35 cellular contexts compared by ENCODE assay signal in genomic region chr7:142899661-142900060, GRCh38. TPM values are rescaled to one million over a fixed set of nuclear protein-coding genes. Genes with fewer than 3 reads are reported as not detected.
"Had no signal": no experiment of that assay in that cellular context is flagged by ENCODE, and none has a peak within 500 bp of the region (broad histone marks: within the 10 kb centered on the region; RNA-seq: fewer than 3 reads in every experiment).

No MANE protein-coding gene starts in this region.

- H3K36me3 Mint-ChIP-seq: activated naive CD4-positive, alpha-beta T cell treated with anti-CD3 and anti-CD28 coated beads, Interleukin-2, amount 10 ng/mL, durations not matched to agents 7 days and 5 days; activated naive CD4-positive, alpha-beta T cell treated with anti-CD3 and anti-CD28 coated beads, Interleukin-2, amount 50 U/mL, for 72 hours; brain had no signal

- H3K36me3 ChIP-seq: adrenal gland, breast epithelium, esophagus muscularis mucosa, gastrocnemius medialis, heart right ventricle had no signal

- H3K27me3 Mint-ChIP-seq: activated CD4-positive, alpha-beta T cell treated with anti-CD3 and anti-CD28 coated beads for 36 hours had no signal

- H3K4me1 ChIP-seq: adrenal gland, breast epithelium, esophagus muscularis mucosa, foreskin keratinocyte, gastrocnemius medialis, heart right ventricle had no signal

- H3K4me3 Mint-ChIP-seq: activated CD4-positive, alpha-beta memory T cell treated with anti-CD3 and anti-CD28 coated beads, Interleukin-2, amount 10 ng/mL, durations not matched to agents 7 days and 5 days; activated CD4-positive, alpha-beta T cell treated with anti-CD3 and anti-CD28 coated beads for 36 hours; activated CD4-positive, alpha-beta T cell treated with anti-CD3 and anti-CD28 coated beads, Interleukin-2, amount 10 ng/mL, durations not matched to agents 24 days and 14 days; activated naive CD4-positive, alpha-beta T cell treated with anti-CD3 and anti-CD28 coated beads, Interleukin-2, amount 10 ng/mL, durations not matched to agents 7 days and 5 days; activated T-cell treated with anti-CD3 and anti-CD28 coated beads, Interleukin-2, amount 50 U/mL, for 24 hours; activated T-cell treated with anti-CD3 and anti-CD28 coated beads, Interleukin-2, amount 50 U/mL, for 72 hours; brain; central memory CD8-positive, alpha-beta T cell; dendritic cell treated with granulocyte-macrophage colony-stimulating factor and Interleukin-4, amounts not matched to agents 40 ng/mL and 50 ng/mL, for 4 days had no signal

- H3K9me3 ChIP-seq: adrenal gland, gastrocnemius medialis had no signal

- H3K79me2 ChIP-seq: hepatocyte had no signal

- H2AFZ ChIP-seq: hepatocyte had no signal

- H3K4me2 ChIP-seq: hepatocyte had no signal

- H3K4me1 Mint-ChIP-seq: activated CD4-positive, alpha-beta memory T cell treated with anti-CD3 and anti-CD28 coated beads, Interleukin-2, amount 10 ng/mL, durations not matched to agents 7 days and 5 days; activated CD4-positive, alpha-beta T cell treated with anti-CD3 and anti-CD28 coated beads for 36 hours; activated CD4-positive, alpha-beta T cell treated with anti-CD3 and anti-CD28 coated beads, Interleukin-2, amount 10 ng/mL, durations not matched to agents 24 days and 14 days; activated naive CD4-positive, alpha-beta T cell treated with anti-CD3 and anti-CD28 coated beads, Interleukin-2, amount 10 ng/mL, durations not matched to agents 7 days and 5 days; brain; central memory CD8-positive, alpha-beta T cell had no signal

- H3K9me3 Mint-ChIP-seq: activated CD4-positive, alpha-beta memory T cell treated with anti-CD3 and anti-CD28 coated beads, Interleukin-2, amount 10 ng/mL, durations not matched to agents 7 days and 5 days; activated CD4-positive, alpha-beta T cell treated with anti-CD3 and anti-CD28 coated beads, Interleukin-2, amount 10 ng/mL, durations not matched to agents 24 days and 14 days; activated naive CD4-positive, alpha-beta T cell treated with anti-CD3 and anti-CD28 coated beads, Interleukin-2, amount 10 ng/mL, durations not matched to agents 7 days and 5 days; activated naive CD4-positive, alpha-beta T cell treated with anti-CD3 and anti-CD28 coated beads, Interleukin-2, amount 50 U/mL, for 72 hours; activated T-cell treated with anti-CD3 and anti-CD28 coated beads, Interleukin-2, amount 50 U/mL, for 24 hours; central memory CD8-positive, alpha-beta T cell; dendritic cell treated with granulocyte-macrophage colony-stimulating factor and Interleukin-4, amounts not matched to agents 40 ng/mL and 50 ng/mL, for 4 days had no signal

- H3K27ac Mint-ChIP-seq: activated CD4-positive, alpha-beta memory T cell treated with anti-CD3 and anti-CD28 coated beads, Interleukin-2, amount 10 ng/mL, durations not matched to agents 7 days and 5 days; activated CD4-positive, alpha-beta T cell treated with anti-CD3 and anti-CD28 coated beads for 36 hours; activated CD4-positive, alpha-beta T cell treated with anti-CD3 and anti-CD28 coated beads, Interleukin-2, amount 10 ng/mL, durations not matched to agents 24 days and 14 days; activated naive CD4-positive, alpha-beta T cell treated with anti-CD3 and anti-CD28 coated beads, Interleukin-2, amount 10 ng/mL, durations not matched to agents 7 days and 5 days; activated naive CD4-positive, alpha-beta T cell treated with anti-CD3 and anti-CD28 coated beads, Interleukin-2, amount 50 U/mL, for 72 hours; activated T-cell treated with anti-CD3 and anti-CD28 coated beads, Interleukin-2, amount 50 U/mL, for 24 hours; activated T-cell treated with anti-CD3 and anti-CD28 coated beads, Interleukin-2, amount 50 U/mL, for 72 hours; brain; dendritic cell treated with granulocyte-macrophage colony-stimulating factor and Interleukin-4, amounts not matched to agents 40 ng/mL and 50 ng/mL, for 4 days had no signal

- H3K4me3 ChIP-seq: adrenal gland, breast epithelium, coronary artery, dorsolateral prefrontal cortex, esophagus muscularis mucosa, gastrocnemius medialis, heart right ventricle, hepatocyte had no signal

- H3K27ac ChIP-seq: adrenal gland, coronary artery, dorsolateral prefrontal cortex, esophagus muscularis mucosa, foreskin keratinocyte, gastrocnemius medialis, heart right ventricle, hepatocyte had no signal

- DNase-seq: activated CD4-positive, alpha-beta memory T cell treated with anti-CD3 and anti-CD28 coated beads, Interleukin-2, amount 10 ng/mL, durations not matched to agents 7 days and 5 days; activated CD4-positive, alpha-beta T cell treated with anti-CD3 and anti-CD28 coated beads for 36 hours; activated CD4-positive, alpha-beta T cell treated with anti-CD3 and anti-CD28 coated beads, Interleukin-2, amount 10 ng/mL, durations not matched to agents 24 days and 14 days; activated CD4-positive, alpha-beta T cell treated with anti-CD3 and anti-CD28 coated beads, Interleukin-2, amount 50 U/mL, for 4 hours; activated CD4-positive, CD25-positive, alpha-beta regulatory T cell; activated CD4-positive, CD25-positive, alpha-beta regulatory T cell treated with anti-CD3 and anti-CD28 coated beads, Interleukin-2, amount 50 U/mL, for 72 hours; activated CD8-positive, alpha-beta memory T cell treated with anti-CD3 and anti-CD28 coated beads, Interleukin-2, amount 50 U/mL, for 48 hours; activated gamma-delta T cell; activated naive CD4-positive, alpha-beta T cell; activated naive CD4-positive, alpha-beta T cell treated with anti-CD3 and anti-CD28 coated beads, Interleukin-2, amount 10 ng/mL, durations not matched to agents 7 days and 5 days; activated T-cell treated with anti-CD3 and anti-CD28 coated beads for 4 hours; activated T-cell treated with anti-CD3 and anti-CD28 coated beads, Interleukin-2, amount 50 U/mL, for 24 hours; activated T-cell treated with anti-CD3 and anti-CD28 coated beads, Interleukin-2, amount 50 U/mL, for 72 hours; adrenal gland; amygdala; aorta; dorsolateral prefrontal cortex; effector memory CD4-positive, alpha-beta T cell; erythroblast; foreskin keratinocyte; gastrocnemius medialis; heart right ventricle; T-helper 2 cell had no signal

- H3K27me3 ChIP-seq: adrenal gland, breast epithelium, gastrocnemius medialis, hepatocyte had no signal

RNA-seq across cellular contexts. Expression of gene TRPV6, which starts 14.1 kb away (rescaled TPM):
- total RNA-seq: activated CD4-positive, alpha-beta memory T cell treated with anti-CD3 and anti-CD28 coated beads, Interleukin-2, amount 10 ng/mL, durations not matched to agents 7 days and 5 days; activated CD4-positive, alpha-beta T cell treated with anti-CD3 and anti-CD28 coated beads for 36 hours; activated CD4-positive, alpha-beta T cell treated with anti-CD3 and anti-CD28 coated beads, Interleukin-2, amount 10 ng/mL, durations not matched to agents 24 days and 14 days; cardiac septum; esophagus muscularis mucosa; gastrocnemius medialis; glomerular endothelial cell; heart right ventricle; T-helper 1 cell treated with Interleukin-12 subunit alpha and Interleukin-12 subunit beta and Interleukin-4 antibody, amounts not matched to agents 30 ng/mL and 1 ng/mL, for 36 hours had no signal

RNA-seq across cellular contexts. Expression of gene TRPV5, which starts 33.9 kb away (rescaled TPM):
- total RNA-seq: activated CD4-positive, alpha-beta memory T cell treated with anti-CD3 and anti-CD28 coated beads, Interleukin-2, amount 10 ng/mL, durations not matched to agents 7 days and 5 days; activated CD4-positive, alpha-beta T cell treated with anti-CD3 and anti-CD28 coated beads for 36 hours; activated CD4-positive, alpha-beta T cell treated with anti-CD3 and anti-CD28 coated beads, Interleukin-2, amount 10 ng/mL, durations not matched to agents 24 days and 14 days; activated naive CD4-positive, alpha-beta T cell treated with anti-CD3 and anti-CD28 coated beads, Interleukin-2, amount 50 U/mL, for 72 hours; adrenal gland; aorta; cardiac septum; foreskin keratinocyte; gastrocnemius medialis; glomerular endothelial cell; heart right ventricle; hepatocyte; T-helper 1 cell treated with Interleukin-12 subunit alpha and Interleukin-12 subunit beta and Interleukin-4 antibody, amounts not matched to agents 30 ng/mL and 1 ng/mL, for 36 hours had no signal
- polyA plus RNA-seq: adrenal gland, aorta, foreskin keratinocyte, heart right ventricle, hepatocyte had no signal

RNA-seq across cellular contexts. Expression of gene LLCFC1, which starts 39.6 kb away (rescaled TPM):
- total RNA-seq: activated CD4-positive, alpha-beta memory T cell treated with anti-CD3 and anti-CD28 coated beads, Interleukin-2, amount 10 ng/mL, durations not matched to agents 7 days and 5 days; activated CD4-positive, alpha-beta T cell treated with anti-CD3 and anti-CD28 coated beads for 36 hours; activated CD4-positive, alpha-beta T cell treated with anti-CD3 and anti-CD28 coated beads, Interleukin-2, amount 10 ng/mL, durations not matched to agents 24 days and 14 days; activated naive CD4-positive, alpha-beta T cell treated with anti-CD3 and anti-CD28 coated beads, Interleukin-2, amount 50 U/mL, for 72 hours; activated T-cell treated with anti-CD3 and anti-CD28 coated beads, Interleukin-2, amount 50 U/mL, for 72 hours; adrenal gland; aorta; breast epithelium; cardiac septum; cerebellum; dorsolateral prefrontal cortex; esophagus muscularis mucosa; foreskin keratinocyte; gastrocnemius medialis; glomerular endothelial cell; heart right ventricle; hepatocyte; T-helper 1 cell treated with Interleukin-12 subunit alpha and Interleukin-12 subunit beta and Interleukin-4 antibody, amounts not matched to agents 30 ng/mL and 1 ng/mL, for 36 hours had no signal
- polyA plus RNA-seq: adrenal gland, aorta, foreskin keratinocyte, heart right ventricle, hepatocyte had no signal
